Comparison of ENCODE assay signal across 1 cellular context in genomic region chr1:1602941-1603506, GRCh38.
TF ChIP-seq lines count a peak whose summit lies in the region.

No MANE protein-coding gene starts in this region.

TF ChIP-seq in GM12878, 131 proteins besides CTCF, POLR2A, EP300 and RAD21:
- TF ChIP-seq MEF2A (IDR thresholded peaks at IDR 0.05; ENCODE audit: insufficient read depth, low read depth, low read length) (no peak), NKRF (conservative IDR thresholded peaks at IDR 0.05) (no peak), POLR2AphosphoS5 (IDR thresholded peaks at IDR 0.05; ENCODE audit: low read length) (no peak), E4F1 (IDR thresholded peaks at IDR 0.05; ENCODE audit: borderline replicate concordance, partially characterized antibody) (no peak), GABPA (IDR thresholded peaks at IDR 0.05; ENCODE audit: low read depth) (no peak), FOXM1 (IDR thresholded peaks at IDR 0.05; ENCODE audit: low read depth, low read length) (no peak), SKIL (IDR thresholded peaks at IDR 0.05; ENCODE audit: low read depth, poor library complexity, severe bottlenecking) (no peak), RELB (IDR thresholded peaks at IDR 0.05; ENCODE audit: low read depth) (no peak), CHD2 (IDR thresholded peaks at IDR 0.05; ENCODE audit: borderline replicate concordance, low read depth, low read length) (no peak), ASH2L (IDR thresholded peaks at IDR 0.05; ENCODE audit: borderline replicate concordance, low read depth) (no peak), PBX3 (IDR thresholded peaks at IDR 0.05; ENCODE audit: insufficient replicate concordance, low read depth, low read length) (no peak), SMC3 (IDR thresholded peaks at IDR 0.05; ENCODE audit: borderline replicate concordance, low read length) (no peak), NBN (IDR thresholded peaks at IDR 0.05) (no peak), ZSCAN29 (IDR thresholded peaks at IDR 0.05) (no peak), RFX5 (IDR thresholded peaks at IDR 0.05; ENCODE audit: low read depth, low read length) (no peak), RAD51 (IDR thresholded peaks at IDR 0.05) (no peak), NFXL1 (IDR thresholded peaks at IDR 0.05; ENCODE audit: borderline replicate concordance) (no peak), IRF3 (IDR thresholded peaks at IDR 0.05) (no peak), GATAD2B (conservative IDR thresholded peaks at IDR 0.05; ENCODE audit: low read depth) (no peak)
